Comparison of ENCODE assay signal across 22 cellular contexts in genomic region chr4:108068422-108068821, GRCh38.
DNase-seq lines count a peak whose midpoint lies in the region; ATAC-seq, FAIRE-seq and TF ChIP-seq lines count a peak whose summit lies in the region.
"Had no signal": no experiment of that assay in that cellular context is flagged by ENCODE, and none has a peak within 500 bp of the region (broad histone marks: within the 10 kb centered on the region; RNA-seq: fewer than 3 reads in every experiment).

No MANE protein-coding gene starts in this region.

- no peaks in the 10 kb centered on the region for H3K9me3 ChIP-seq in HepG2 (ENCODE audit: low read length)
- no peaks in the 10 kb centered on the region for H3K9me3 ChIP-seq in right lobe of liver
- H3K9me3 ChIP-seq in MM.1S (replicated peaks; ENCODE audit: insufficient read depth, low read length): no peaks in the 10 kb centered on the region
- H3K9me3 ChIP-seq: ovary, sigmoid colon had no signal

- intact Hi-C loops in HepG2 (cut with micrococcal nuclease; ENCODE audit: unreplicated experiment) (no loop called here), right lobe of liver (cut with DNase I) (no loop called here)

- no peak for TF ChIP-seq POLR2A in HepG2 (IDR thresholded peaks at IDR 0.05; ENCODE audit: insufficient read depth in 1 of 2, low read depth in 2 of 2, low read length in 2 of 2)
- no peak for TF ChIP-seq POLR2A in right lobe of liver (IDR thresholded peaks at IDR 0.05)

- BruUV-seq in HepG2 (replicated peaks; lab: Mats Ljungman, UMichigan): no TSS peak

- H3K9ac ChIP-seq in HepG2 (ENCODE audit: insufficient read depth, low read depth, low read length): no peak overlapping the region
- H3K9ac ChIP-seq in MM.1S (ENCODE audit: low read length): no peak overlapping the region

- ATAC-seq in HepG2: no peak
- ATAC-seq in right lobe of liver: no peak
- ATAC-seq: left ventricle myocardium superior had no signal

- DNase-seq in HepG2 (ENCODE audit: low spot score) (no peak), right lobe of liver (no peak), MM.1S (peak; percentile 66), choroid plexus epithelial cell (ENCODE audit: low read depth) (peak; percentile 41), NCI-H226 (no peak), DMS79 (lab: John Stamatoyannopoulos, UW) (no peak), NCI-H2196 treated with DMSO at 0.1 percent for 48 hours (lab: John Stamatoyannopoulos, UW; ENCODE audit: unreplicated experiment) (no peak)
- no peak for DNase-seq in stimulated activated CD4-positive, alpha-beta T cell treated with anti-CD3 and anti-CD28 coated beads, Interleukin-2, amount 100 ng/mL, for 48 hours
- DNase-seq: activated effector memory CD4-positive, alpha-beta T cell treated with Interleukin-2 at 50 U/mL for 16 hours; glutamatergic neuron; H9; left ventricle myocardium superior; NCI-H1436; NCI-H2227 treated with DMSO at 0.1 percent for 48 hours; ovary; sigmoid colon; substantia nigra; SW 1271 had no signal

- CTCF ChIA-PET in HepG2 (lab: Yijun Ruan, JAX; ENCODE audit: low intra/inter-chr PET ratio, low total read pairs): no interaction called here

- H3K36me3 ChIP-seq in HepG2 (replicated peaks in 1 of 2; ENCODE audit: control insufficient read depth in 1 of 2, insufficient read depth in 2 of 2, low read length in 2 of 2): no peaks in the 10 kb centered on the region
- no peaks in the 10 kb centered on the region for H3K36me3 ChIP-seq in right lobe of liver
- peaks cover 3% of the 10 kb centered on the region; the same call in 1 of the 2 replicates for H3K36me3 ChIP-seq in MM.1S (replicated peaks; ENCODE audit: insufficient read depth, low read length)
- H3K36me3 ChIP-seq: ovary, sigmoid colon had no signal

- FAIRE-seq in HepG2 (lab: Jason Lieb, UNC): no peak
- FAIRE-seq: GM18507 had no signal

- H3K4me1 ChIP-seq in HepG2 (ENCODE audit: insufficient read depth, low read length) (no peaks in the 10 kb centered on the region), right lobe of liver (no peaks in the 10 kb centered on the region), MM.1S (ENCODE audit: low read length) (peaks cover 46% of the 10 kb centered on the region)

- H3F3A ChIP-seq in MM.1S (ENCODE audit: insufficient read depth, low read length): peaks cover 21% of the 10 kb centered on the region

- POLR2A ChIA-PET in HepG2 (lab: Yijun Ruan, JAX): no interaction called here

- H3K27me3 ChIP-seq in HepG2 (ENCODE audit: control insufficient read depth in 1 of 2, insufficient read depth in 2 of 2, low read length in 2 of 2): no peaks in the 10 kb centered on the region; a peak in 1 of 5 replicates
- no peaks in the 10 kb centered on the region for H3K27me3 ChIP-seq in right lobe of liver
- no peaks in the 10 kb centered on the region for H3K27me3 ChIP-seq in MM.1S (replicated peaks; ENCODE audit: insufficient read depth, low read length)
- H3K27me3 ChIP-seq: ovary had no signal

- no peak for TF ChIP-seq CTCF in HepG2 (CRISPR knock-in tag; IDR thresholded peaks at IDR 0.05)
- no peak for TF ChIP-seq CTCF in right lobe of liver (IDR thresholded peaks at IDR 0.05)
- TF ChIP-seq CTCF in MM.1S (IDR thresholded peaks at IDR 0.05; ENCODE audit: low read length): no peak
- TF ChIP-seq CTCF in choroid plexus epithelial cell (conservative IDR thresholded peaks at IDR 0.05; ENCODE audit: low read depth, low read length): no peak

- H3K9me2 ChIP-seq in MM.1S (replicated peaks; ENCODE audit: insufficient read depth, low read length): no peaks in the 10 kb centered on the region

- no peak overlapping the region for H3K27ac ChIP-seq in HepG2 (ENCODE audit: extremely low read length, insufficient read depth, low read length)
- no peak overlapping the region for H3K27ac ChIP-seq in right lobe of liver
- peak overlapping the region; percentile 49; the same call in 1 of the 2 replicates for H3K27ac ChIP-seq in MM.1S (ENCODE audit: low read length)
- H3K27ac ChIP-seq: epithelial cell of prostate, ovary, RWPE1, sigmoid colon, VCaP had no signal

- no peak overlapping the region for H3K4me3 ChIP-seq in HepG2 (replicated peaks in 1 of 3; ENCODE audit: insufficient read depth in 1 of 3, low read depth in 2 of 3, low read length in 3 of 3)
- H3K4me3 ChIP-seq in right lobe of liver: no peak overlapping the region
- no peak overlapping the region for H3K4me3 ChIP-seq in MM.1S (ENCODE audit: low read length)
- no peak overlapping the region for H3K4me3 ChIP-seq in choroid plexus epithelial cell (ENCODE audit: low read depth, low read length)
- H3K4me3 ChIP-seq: ovary, sigmoid colon had no signal

- H2AFZ ChIP-seq in HepG2 (ENCODE audit: low read length): no peak overlapping the region
- peak overlapping the region; percentile 39; the same call in 1 of the 2 replicates for H2AFZ ChIP-seq in MM.1S (ENCODE audit: low read length)

- H3K4me2 ChIP-seq in HepG2 (ENCODE audit: low read depth, low read length) (no peak overlapping the region), MM.1S (ENCODE audit: low read depth, low read length) (peak overlapping the region; percentile 74)

- no peak for TF ChIP-seq EP300 in HepG2 (IDR thresholded peaks at IDR 0.05; ENCODE audit: low read depth in 2 of 2, low read length in 2 of 2)
- no peak for TF ChIP-seq EP300 in HepG2 (CRISPR knock-in tag; IDR thresholded peaks at IDR 0.05; ENCODE audit: borderline replicate concordance)

- in situ Hi-C loops in HepG2 (cut with HindIII; ENCODE audit: extremely low pct_ligation_motif_present, low pct_unique_long_range_greater_than_20kb): no loop called here

- TF ChIP-seq RAD21 in HepG2 (CRISPR knock-in tag; IDR thresholded peaks at IDR 0.05): no peak

- no peaks in the 10 kb centered on the region for H4K20me1 ChIP-seq in HepG2 (ENCODE audit: insufficient read depth, low read length)
- no peaks in the 10 kb centered on the region for H4K20me1 ChIP-seq in MM.1S (ENCODE audit: insufficient read depth, low read length)

- H3K79me2 ChIP-seq in HepG2 (ENCODE audit: insufficient read depth, low read length) (no peaks in the 10 kb centered on the region), MM.1S (ENCODE audit: low read length) (peaks cover 9% of the 10 kb centered on the region; the same call in 1 of the 2 replicates)

TF ChIP-seq in HepG2, 621 proteins besides CTCF, POLR2A, EP300 and RAD21:
- TF ChIP-seq MAFK (conservative IDR thresholded peaks at IDR 0.05 in 1 of 2, IDR thresholded peaks at IDR 0.05 in 1 of 2; ENCODE audit: low read length in 2 of 2) (peak; percentile 67 to 78), NFE2L1 (CRISPR knock-in tag; IDR thresholded peaks at IDR 0.05; ENCODE audit: borderline replicate concordance) (no peak), MAFF (IDR thresholded peaks at IDR 0.05; ENCODE audit: low read depth, low read length) (peak; percentile 61; the same call in 1 of the 2 replicates), HOXA5 (CRISPR knock-in tag; IDR thresholded peaks at IDR 0.05) (no peak), SOX5 (CRISPR knock-in tag; IDR thresholded peaks at IDR 0.05; ENCODE audit: borderline replicate concordance) (no peak)

Comparison
In these comparisons a context has a peak if more than half of its experiments do, and no peak if none do; other contexts are left out.
1. DNase-seq: peak in MM.1S (single experiment) and choroid plexus epithelial cell (single experiment); none in HepG2 (single experiment), right lobe of liver (0 of 3), NCI-H226 (single experiment), DMS79 (single experiment), stimulated activated CD4-positive, alpha-beta T cell treated with anti-CD3 and anti-CD28 coated beads, Interleukin-2, amount 100 ng/mL, for 48 hours (0 of 2) and NCI-H2196 treated with DMSO at 0.1 percent for 48 hours (single experiment).